In the genomic region with DNA sequence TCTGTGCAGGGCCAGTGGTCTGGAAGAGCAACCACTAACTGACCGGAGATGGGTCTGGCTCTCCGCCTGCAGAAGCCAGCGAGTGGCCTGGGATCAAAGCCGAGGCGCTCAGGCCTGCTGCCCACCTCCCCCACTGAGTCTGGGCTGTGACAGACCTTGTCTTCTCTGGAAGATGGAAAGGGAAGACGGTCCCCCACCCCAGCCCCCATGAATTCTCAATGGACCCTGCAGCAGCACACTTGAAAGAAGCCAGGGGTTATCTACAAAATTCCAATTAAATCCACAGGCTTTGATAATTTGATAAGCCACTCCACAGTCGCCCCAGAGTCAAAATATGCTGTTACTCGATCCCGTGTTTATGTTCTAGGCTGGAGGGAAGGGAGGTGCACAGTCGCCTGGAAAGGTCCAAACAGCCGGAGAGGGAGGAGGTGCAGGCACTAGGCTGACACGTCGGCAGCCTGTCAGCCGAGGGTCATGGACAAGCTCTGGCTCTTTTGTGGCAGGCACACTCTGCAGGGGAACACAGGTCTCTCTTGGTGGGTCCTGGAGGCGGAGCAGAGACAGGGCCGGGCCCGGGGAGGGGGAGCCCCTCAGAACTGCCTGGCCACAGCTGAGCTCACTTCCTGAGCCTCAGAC, we compare ENCODE assay signal across 1 cellular context.
TF ChIP-seq lines count a peak whose summit lies in the region.

No MANE protein-coding gene starts in this region.

TF ChIP-seq in IMR-90, 13 proteins besides CTCF, POLR2A, EP300 and RAD21:
- TF ChIP-seq RCOR1 (IDR thresholded peaks at IDR 0.05; ENCODE audit: insufficient replicate concordance, low read length) (no peak), RFX5 (IDR thresholded peaks at IDR 0.05; ENCODE audit: low read depth, low read length) (peak; percentile 36; the same call in 1 of the 2 replicates), CHD1 (IDR thresholded peaks at IDR 0.05; ENCODE audit: low read depth, low read length) (no peak), CEBPB (IDR thresholded peaks at IDR 0.05; ENCODE audit: low read depth, low read length) (no peak), MAZ (IDR thresholded peaks at IDR 0.05; ENCODE audit: borderline replicate concordance, low read depth, low read length) (no peak), SMC3 (IDR thresholded peaks at IDR 0.05; ENCODE audit: low read depth, low read length) (0 out of 2 replicates have a peak, but pooled peaks have one; percentile 15), FOS (IDR thresholded peaks at IDR 0.05; ENCODE audit: low read depth, low read length) (0 out of 2 replicates have a peak, but pooled peaks have one; percentile 8), BHLHE40 (IDR thresholded peaks at IDR 0.05; ENCODE audit: low read depth, low read length) (peak; percentile 54)
